8 cellular contexts compared by ENCODE assay signal in the genomic region with DNA sequence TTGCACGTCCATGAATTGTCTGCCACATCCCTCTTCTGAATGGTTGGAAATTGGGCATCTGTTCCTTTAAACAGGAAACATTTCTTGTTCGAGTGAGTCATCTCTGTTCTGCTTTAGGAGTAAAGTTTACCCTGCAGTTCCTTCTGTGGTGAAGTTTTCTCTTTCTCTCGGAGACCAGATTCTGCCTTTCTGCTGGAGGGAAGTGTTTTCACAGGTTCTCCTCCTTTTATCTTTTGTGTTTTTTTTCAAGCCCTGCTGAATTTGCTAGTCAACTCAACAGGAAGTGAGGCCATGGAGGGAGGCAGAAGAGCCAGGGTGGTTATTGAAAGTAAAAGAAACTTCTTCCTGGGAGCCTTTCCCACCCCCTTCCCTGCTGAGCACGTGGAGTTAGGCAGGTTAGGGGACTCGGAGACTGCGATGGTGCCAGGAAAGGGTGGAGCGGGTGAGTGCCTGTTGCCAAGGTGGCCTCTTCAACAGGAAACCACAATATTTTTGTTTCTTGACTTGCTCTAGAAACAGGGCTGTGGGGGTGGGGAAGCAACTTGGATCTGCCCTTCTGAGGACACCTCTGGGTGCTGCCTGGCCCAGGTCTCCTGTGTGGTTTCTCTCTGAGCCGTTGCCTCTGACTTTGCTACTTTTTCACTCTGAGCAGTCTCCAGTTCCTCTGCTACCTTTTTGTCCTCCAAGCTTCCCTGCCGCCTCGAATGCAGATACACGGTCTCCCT.
DNase-seq lines count a peak whose midpoint lies in the region; ATAC-seq lines count a peak whose summit lies in the region.

No MANE protein-coding gene starts in this region.

- H3K4me1 ChIP-seq in muscle layer of duodenum (ENCODE audit: control insufficient read depth in 1 of 2, insufficient read depth in 2 of 2, low read length in 2 of 2), result peaks cover 3 to 14% of the 10 kb centered on the region in 2 donors

- no peaks in the 10 kb centered on the region for H3K27me3 ChIP-seq in muscle layer of duodenum (ENCODE audit: low read depth, low read length)

- H3K36me3 ChIP-seq in muscle layer of duodenum (ENCODE audit: control insufficient read depth in 1 of 2, insufficient read depth in 2 of 2, low read length in 2 of 2), result peaks cover 0 to 3% of the 10 kb centered on the region in 2 donors

- DNase-seq in NCI-H1436 (lab: John Stamatoyannopoulos, UW), result peak; percentile 26
- DNase-seq in NCI-H1436 treated with DMSO at 0.1 percent for 48 hours (lab: John Stamatoyannopoulos, UW), result no peak
- peak; percentile 92 to 93 for DNase-seq in NOMO-1 (lab: John Stamatoyannopoulos, UW; ENCODE audit: unreplicated experiment in 2 of 2)
- DNase-seq in activated CD8-positive, alpha-beta memory T cell treated with anti-CD3 and anti-CD28 coated beads, Interleukin-2, amount 50 U/mL, for 1 hour (ENCODE audit: extremely low read depth), result peak; percentile 96
- peak; percentile 55 for DNase-seq in epidermal melanocyte (ENCODE audit: insufficient read length, low spot score)
- DNase-seq in stimulated activated effector memory CD8-positive, alpha-beta T cell treated with anti-CD3 and anti-CD28 coated beads, Interleukin-12 subunit alpha, Interleukin-12 subunit beta, amount 100 ng/mL, for 72 hours (ENCODE audit: low spot score in 2 of 2), result peak; percentile 57 to 93

- peak; percentile 47 for ATAC-seq in HG03060 (IDR thresholded peaks at IDR 0.05; ENCODE audit: low read depth, unreplicated experiment)
- ATAC-seq in stimulated activated effector memory CD8-positive, alpha-beta T cell treated with anti-CD3 and anti-CD28 coated beads, Interleukin-12 subunit alpha, Interleukin-12 subunit beta, amount 100 ng/mL, for 72 hours, result peak; percentile 75

- peak overlapping the region; percentile 97 for H3K27ac Mint-ChIP-seq in stimulated activated effector memory CD8-positive, alpha-beta T cell treated with anti-CD3 and anti-CD28 coated beads, Interleukin-12 subunit alpha, Interleukin-12 subunit beta, amount 100 ng/mL, for 72 hours

- H3K4me3 Mint-ChIP-seq in stimulated activated effector memory CD8-positive, alpha-beta T cell treated with anti-CD3 and anti-CD28 coated beads, Interleukin-12 subunit alpha, Interleukin-12 subunit beta, amount 100 ng/mL, for 72 hours, result peak overlapping the region; percentile 88

- peak overlapping the region; percentile 70 to 91 for H3K4me3 ChIP-seq in muscle layer of duodenum (ENCODE audit: low read depth in 1 of 2, low read length in 2 of 2)

- no peaks in the 10 kb centered on the region for H3K9me3 Mint-ChIP-seq in stimulated activated effector memory CD8-positive, alpha-beta T cell treated with anti-CD3 and anti-CD28 coated beads, Interleukin-12 subunit alpha, Interleukin-12 subunit beta, amount 100 ng/mL, for 72 hours

- peaks cover 63% of the 10 kb centered on the region for H3K4me1 Mint-ChIP-seq in stimulated activated effector memory CD8-positive, alpha-beta T cell treated with anti-CD3 and anti-CD28 coated beads, Interleukin-12 subunit alpha, Interleukin-12 subunit beta, amount 100 ng/mL, for 72 hours

- peaks cover 67% of the 10 kb centered on the region for H3K36me3 Mint-ChIP-seq in stimulated activated effector memory CD8-positive, alpha-beta T cell treated with anti-CD3 and anti-CD28 coated beads, Interleukin-12 subunit alpha, Interleukin-12 subunit beta, amount 100 ng/mL, for 72 hours

- peak overlapping the region; percentile 97 for H3K27ac ChIP-seq in muscle layer of duodenum (ENCODE audit: low read length)

- no peaks in the 10 kb centered on the region for H3K9me3 ChIP-seq in muscle layer of duodenum (ENCODE audit: control insufficient read depth in 1 of 2, low read length in 2 of 2)
